In the genomic region with DNA sequence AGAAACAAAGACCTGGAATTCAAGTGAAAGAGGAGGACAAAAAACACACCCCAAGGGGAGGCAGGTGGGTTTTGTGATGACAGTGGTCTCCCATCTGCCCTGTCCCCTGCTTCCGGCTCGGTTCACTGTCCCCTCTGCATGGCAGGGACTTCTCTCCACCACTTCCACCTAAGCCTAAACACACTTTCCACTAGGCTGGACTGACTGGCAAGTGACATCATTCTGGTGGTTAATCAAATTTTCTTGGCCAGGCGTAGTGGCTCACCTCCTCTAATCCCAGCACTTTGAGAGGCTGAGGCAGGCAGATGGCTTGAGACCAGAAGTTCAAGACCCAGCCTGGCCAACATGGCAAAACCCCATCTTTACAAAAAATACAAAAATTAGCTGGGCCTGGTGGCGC, we compare ENCODE assay signal across 11 cellular contexts. TPM values are rescaled to one million over a fixed set of nuclear protein-coding genes. Genes with fewer than 3 reads are reported as not detected.
DNase-seq lines count a peak whose midpoint lies in the region; ATAC-seq and TF ChIP-seq lines count a peak whose summit lies in the region.
"Had no signal": no experiment of that assay in that cellular context is flagged by ENCODE, and none has a peak within 500 bp of the region (broad histone marks: within the 10 kb centered on the region; RNA-seq: fewer than 3 reads in every experiment).

No MANE protein-coding gene starts in this region.

- H3K9me3 ChIP-seq in iPS-20b (ENCODE audit: insufficient read depth, low read depth, low read length) (no peaks in the 10 kb centered on the region), skeletal muscle tissue (ENCODE audit: control insufficient read depth in 3 of 3, low read length in 3 of 3) (no peaks in the 10 kb centered on the region)
- H3K9me3 ChIP-seq: upper lobe of right lung had no signal

- peak overlapping the region in 1 of 5 donors; percentile 21 for H3K4me3 Mint-ChIP-seq in immature natural killer cell

- in situ Hi-C loops in G401 (cut with HindIII; ENCODE audit: low sequenced_read_pairs): no loop called here

- peak overlapping the region in 3 of 6 donors; percentile 41 to 97 (median 87) for H3K27ac Mint-ChIP-seq in immature natural killer cell

- ATAC-seq in HG03439 (IDR thresholded peaks at IDR 0.05; ENCODE audit: unreplicated experiment) (no peak), HG03521 (IDR thresholded peaks at IDR 0.05; ENCODE audit: unreplicated experiment) (no peak)

- H3K27me3 ChIP-seq in iPS-20b (ENCODE audit: insufficient read depth, low read length): no peaks in the 10 kb centered on the region
- H3K27me3 ChIP-seq in skeletal muscle tissue (ENCODE audit: control insufficient read depth in 3 of 3, insufficient read depth in 3 of 3, low read length in 3 of 3): no peaks in the 10 kb centered on the region
- H3K27me3 ChIP-seq: upper lobe of right lung had no signal

- H3K4me3 ChIP-seq in iPS-20b (ENCODE audit: low read length) (no peak overlapping the region), skeletal muscle tissue (ENCODE audit: low read length in 3 of 3) (no peak overlapping the region)
- H3K4me3 ChIP-seq: upper lobe of right lung had no signal

- CTCF ChIA-PET in RWPE1 (lab: Yijun Ruan, JAX): interaction anchor here (0.6 kb wide), 1 partner anchor 76 kb away, joined by 3 read pairs; no protein-coding TSS in a partner anchor

- H3K9me3 Mint-ChIP-seq in immature natural killer cell: no peaks in the 10 kb centered on the region
- H3K9me3 Mint-ChIP-seq: CD4-positive, alpha-beta memory T cell had no signal

- H3K4me1 ChIP-seq in iPS-20b (ENCODE audit: insufficient read depth, low read length): peaks cover 31% of the 10 kb centered on the region
- peaks cover 38 to 49% (median 48%) of the 10 kb centered on the region in 3 donors for H3K4me1 ChIP-seq in skeletal muscle tissue (ENCODE audit: control insufficient read depth in 3 of 3, insufficient read depth in 3 of 3, low read length in 3 of 3)

- peak; percentile 54 for DNase-seq in ELF-1 (ENCODE audit: low read depth, low spot score)
- no peak for DNase-seq in RWPE1 (ENCODE audit: low spot score)
- no peak for DNase-seq in immature natural killer cell
- DNase-seq in G401 (ENCODE audit: low spot score): no peak
- DNase-seq: RPMI8226, upper lobe of right lung had no signal

- peaks cover 79 to 83% of the 10 kb centered on the region in 2 donors for H3K4me1 Mint-ChIP-seq in immature natural killer cell

- peaks cover 0 to 4% (median 2%) of the 10 kb centered on the region in 3 donors for H3K27me3 Mint-ChIP-seq in immature natural killer cell (ENCODE audit: low read depth in 3 of 3)
- H3K27me3 Mint-ChIP-seq: CD4-positive, alpha-beta memory T cell had no signal

- POLR2A ChIA-PET in RWPE1 (lab: Yijun Ruan, JAX; ENCODE audit: low non-redundant PET): interaction anchor here (0.7 kb wide), 1 partner anchor 108 kb away, joined by 4 read pairs; no protein-coding TSS in a partner anchor

- H3K9ac ChIP-seq in iPS-20b (ENCODE audit: low read depth, low read length): peak overlapping the region; percentile 17; the same call in 1 of the 2 replicates
- H3K9ac ChIP-seq in skeletal muscle tissue (ENCODE audit: low read depth in 1 of 3, low read length in 3 of 3): peak overlapping the region in 2 of 3 donors; percentile 10 to 61

- no peak for TF ChIP-seq CTCF in RWPE1 (conservative IDR thresholded peaks at IDR 0.05; ENCODE audit: low read depth)

- peak overlapping the region; percentile 56 for H3K27ac ChIP-seq in RWPE1
- H3K27ac ChIP-seq in iPS-20b (ENCODE audit: low read length): peak overlapping the region; percentile 50
- peak overlapping the region; percentile 88 for H3K27ac ChIP-seq in skeletal muscle tissue (ENCODE audit: low read depth, low read length)

- H3K36me3 ChIP-seq in iPS-20b (ENCODE audit: insufficient read depth, low read depth, low read length): peaks cover 35% of the 10 kb centered on the region
- H3K36me3 ChIP-seq in skeletal muscle tissue (ENCODE audit: control insufficient read depth in 3 of 3, insufficient read depth in 3 of 3, low read length in 3 of 3): peaks cover 0 to 3% (median 0%) of the 10 kb centered on the region in 3 donors

- peaks cover 0 to 5% (median 4%) of the 10 kb centered on the region in 3 donors for H3K36me3 Mint-ChIP-seq in immature natural killer cell

RNA-seq across cellular contexts. Expression of a gene that starts 11.9 kb away (rescaled TPM):
- 0.52 TPM for total RNA-seq in skeletal muscle tissue
- polyA plus RNA-seq in immature natural killer cell: under 1 TPM in 2 of 3 donors, not detected in 1; 0.19 to 0.61 TPM
- 0.06 and 0.14 TPM in 2 replicates for total RNA-seq in G401 (2014; rRNA removed; shearing (Covaris generic))
- total RNA-seq: CD4-positive, alpha-beta memory T cell had no signal

RNA-seq across cellular contexts. Expression of a gene that starts 19.5 kb away (rescaled TPM):
- total RNA-seq in skeletal muscle tissue: 47.5 TPM
- polyA plus RNA-seq in immature natural killer cell: 10 to 100 TPM; 37.7 to 89.0 (median 67.0) TPM
- total RNA-seq in G401 (2014; rRNA removed; shearing (Covaris generic)): 87.6 and 118 TPM in 2 replicates

RNA-seq across cellular contexts. Expression of a gene that starts 53.0 kb away (rescaled TPM):
- total RNA-seq in skeletal muscle tissue: not detected
- polyA plus RNA-seq in immature natural killer cell: under 1 TPM in 2 of 3 donors, not detected in 1; 0.10 to 0.64 TPM
- total RNA-seq in G401 (2014; rRNA removed; shearing (Covaris generic)): 28.7 and 67.9 TPM in 2 replicates

Comparison
In these comparisons a context has a peak if more than half of its experiments do, and no peak if none do; other contexts are left out.
1. RNA of a gene that starts 53.0 kb away (total RNA-seq): 28.7 to 67.9 TPM in G401; not detected in skeletal muscle tissue (single experiment); every median in the first group is over 10 times any median in the second.
2. Peak in every context shown above with its lines, with median percentiles within 50 percentile points of each other: H3K27ac ChIP-seq.